ENCODE assay signal across 8 cellular contexts in genomic region chr3:117399311-117400068, GRCh38.
DNase-seq lines count a peak whose midpoint lies in the region; TF ChIP-seq lines count a peak whose summit lies in the region.

No MANE protein-coding gene starts in this region.

- H3K9me3 Mint-ChIP-seq in immature natural killer cell: peaks cover 3 to 18% (median 5%) of the 10 kb centered on the region in 6 donors

- no peaks in the 10 kb centered on the region for H3K27me3 ChIP-seq in fibroblast of lung (ENCODE audit: control insufficient read depth, insufficient read depth, low read length)
- H3K27me3 ChIP-seq in H7 (ENCODE audit: control insufficient read depth, insufficient read depth, low read length): peaks cover 40% of the 10 kb centered on the region

- no peak overlapping the region for H3K9ac ChIP-seq in fibroblast of lung (ENCODE audit: insufficient read depth, low read length)

- no peaks in the 10 kb centered on the region for H4K20me1 ChIP-seq in fibroblast of lung (ENCODE audit: control insufficient read depth, extremely low read depth, insufficient read depth, low read length)

- no peak overlapping the region for H3K4me3 Mint-ChIP-seq in immature natural killer cell

- peak; percentile 32 for DNase-seq in DMS53 treated with DMSO at 0.1 percent for 48 hours (lab: John Stamatoyannopoulos, UW; ENCODE audit: unreplicated experiment)
- DNase-seq in NCI-H345 (lab: John Stamatoyannopoulos, UW): peak; percentile 61
- DNase-seq in fibroblast of lung (ENCODE audit: low read depth in 2 of 2): peak; percentile 63 to 64
- DNase-seq in occipital lobe (lab: John Stamatoyannopoulos, UW): peak; percentile 5
- DNase-seq in SW480 (ENCODE audit: low spot score): no peak
- no peak for DNase-seq in stimulated activated CD8-positive, alpha-beta memory T cell treated with anti-CD3 and anti-CD28 coated beads, Interleukin-4, amount 100 ng/mL, for 48 hours
- no peak for DNase-seq in H7
- DNase-seq in immature natural killer cell: no peak

- H3K4me1 Mint-ChIP-seq in immature natural killer cell: no peaks in the 10 kb centered on the region

- H3K4me3 ChIP-seq in fibroblast of lung (replicated peaks in 1 of 4; ENCODE audit: control extremely low read depth in 1 of 4, insufficient read depth in 1 of 4, low read depth in 3 of 4, low read length in 4 of 4): peak overlapping the region; percentile 21 to 42 (median 37)
- H3K4me3 ChIP-seq in H7 (ENCODE audit: insufficient read depth, low read depth, low read length): no peak overlapping the region

- H3K79me2 ChIP-seq in fibroblast of lung (ENCODE audit: control insufficient read depth, insufficient read depth, low read length): no peaks in the 10 kb centered on the region

- H3K36me3 ChIP-seq in fibroblast of lung (ENCODE audit: control insufficient read depth, insufficient read depth, low read length) (no peaks in the 10 kb centered on the region), H7 (replicated peaks; ENCODE audit: control insufficient read depth, insufficient read depth, low read length) (no peaks in the 10 kb centered on the region)

- no peaks in the 10 kb centered on the region for H3K27me3 Mint-ChIP-seq in immature natural killer cell (ENCODE audit: low read depth in 3 of 3)

- peak overlapping the region; percentile 80 for H3K4me2 ChIP-seq in fibroblast of lung (ENCODE audit: extremely low read depth, insufficient read depth, low read length)

- no peak overlapping the region for H3K27ac Mint-ChIP-seq in immature natural killer cell

- no peaks in the 10 kb centered on the region for H3K4me1 ChIP-seq in fibroblast of lung (ENCODE audit: control insufficient read depth, extremely low read depth, insufficient read depth, low read length)

- H3K9me3 ChIP-seq in fibroblast of lung (ENCODE audit: control insufficient read depth, insufficient read depth, low read depth, low read length): no peaks in the 10 kb centered on the region

- no peaks in the 10 kb centered on the region for H3K36me3 Mint-ChIP-seq in immature natural killer cell

- TF ChIP-seq CTCF in fibroblast of lung (conservative IDR thresholded peaks at IDR 0.05 in 1 of 2, IDR thresholded peaks at IDR 0.05 in 1 of 2; ENCODE audit: low read depth in 1 of 2, low read length in 2 of 2): no peak

- H3K27ac ChIP-seq in fibroblast of lung (ENCODE audit: insufficient read depth, low read length): no peak overlapping the region

- H2AFZ ChIP-seq in fibroblast of lung (ENCODE audit: low read length): no peak overlapping the region

Comparison
In these comparisons a context has a peak if more than half of its experiments do, and no peak if none do; other contexts are left out.
1. DNase-seq: peak in DMS53 treated with DMSO at 0.1 percent for 48 hours (single experiment), NCI-H345 (single experiment), fibroblast of lung (2 of 2) and occipital lobe (single experiment); none in SW480 (single experiment), stimulated activated CD8-positive, alpha-beta memory T cell treated with anti-CD3 and anti-CD28 coated beads, Interleukin-4, amount 100 ng/mL, for 48 hours (single experiment), H7 (single experiment) and immature natural killer cell (0 of 3).